8 cellular contexts compared by ENCODE assay signal in the genomic region with DNA sequence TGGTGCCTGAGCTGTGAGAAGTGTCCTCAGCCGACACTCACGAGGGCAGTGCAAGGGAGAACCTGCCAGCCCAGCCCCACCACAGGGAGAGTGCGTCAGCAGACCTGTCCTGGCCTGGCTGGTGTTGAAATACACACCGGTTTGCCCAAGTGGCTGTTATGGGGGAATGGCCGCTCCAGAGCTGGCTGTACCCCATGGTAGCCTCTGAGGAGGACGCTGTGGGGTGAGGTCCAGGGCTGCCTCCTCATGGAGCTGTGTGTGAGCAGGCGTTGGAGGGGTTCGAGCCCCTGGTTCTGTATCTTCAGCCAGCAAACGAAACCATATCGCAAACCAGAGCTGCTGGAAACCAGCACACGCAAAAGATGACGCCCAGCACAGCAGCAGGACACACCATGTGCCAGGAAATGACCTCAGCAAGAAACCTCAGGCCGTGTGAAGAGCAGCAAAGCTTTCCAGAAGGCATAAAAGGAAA. TPM values are rescaled to one million over a fixed set of nuclear protein-coding genes. Genes with fewer than 3 reads are reported as not detected.
A peak's percentile ranks its signal among the peaks of the same experiment; 100 is the strongest.
DNase-seq lines count a peak whose midpoint lies in the region; ATAC-seq lines count a peak whose summit lies in the region.

No MANE protein-coding gene starts in this region.

- H3K4me1 Mint-ChIP-seq in activated naive CD8-positive, alpha-beta T cell treated with anti-CD3 and anti-CD28 coated beads, Interleukin-2, amount 10 ng/mL, durations not matched to agents 7 days and 5 days: peaks cover 11% of the 10 kb centered on the region

- H3F3A ChIP-seq in GM23248 (ENCODE audit: insufficient read depth): peaks cover 12% of the 10 kb centered on the region

- in situ Hi-C loops in GM23248 (cut with MboI): no loop called here

- no peaks in the 10 kb centered on the region for H4K20me1 ChIP-seq in GM23248 (ENCODE audit: insufficient read depth)

- peak overlapping the region; percentile 88 for H3K27ac ChIP-seq in GM23248
- H3K27ac ChIP-seq in skeletal muscle tissue (ENCODE audit: low read depth, low read length): peak overlapping the region; percentile 97

- ATAC-seq in activated naive CD8-positive, alpha-beta T cell treated with anti-CD3 and anti-CD28 coated beads, Interleukin-2, amount 10 ng/mL, durations not matched to agents 7 days and 5 days (ENCODE audit: low read depth): peak; percentile 54
- ATAC-seq in HG03520 (IDR thresholded peaks at IDR 0.05; ENCODE audit: unreplicated experiment): no peak
- no peak for ATAC-seq in HG02852 (IDR thresholded peaks at IDR 0.05; ENCODE audit: unreplicated experiment)

- H3K27me3 ChIP-seq in GM23248 (replicated peaks; ENCODE audit: insufficient read depth): no peaks in the 10 kb centered on the region
- no peaks in the 10 kb centered on the region for H3K27me3 ChIP-seq in skeletal muscle tissue (ENCODE audit: control insufficient read depth in 3 of 3, insufficient read depth in 3 of 3, low read length in 3 of 3)

- no peaks in the 10 kb centered on the region for H3K27me3 Mint-ChIP-seq in activated naive CD8-positive, alpha-beta T cell treated with anti-CD3 and anti-CD28 coated beads, Interleukin-2, amount 10 ng/mL, durations not matched to agents 7 days and 5 days

- H3K9me2 ChIP-seq in GM23248 (ENCODE audit: insufficient read depth): no peaks in the 10 kb centered on the region

- peak overlapping the region; percentile 20 for H3K4me2 ChIP-seq in GM23248 (ENCODE audit: unreplicated experiment)

- 37 to 39% methylated on average over 12 to 13 of the region's 13 CpGs for WGBS in GM23248 (ENCODE audit: low coverage in 1 of 2, low lambda C conversion rate in 2 of 2, missing lambda C conversion rate in 2 of 2), 2 experiments

- peaks cover 3% of the 10 kb centered on the region for H3K36me3 Mint-ChIP-seq in activated naive CD8-positive, alpha-beta T cell treated with anti-CD3 and anti-CD28 coated beads, Interleukin-2, amount 10 ng/mL, durations not matched to agents 7 days and 5 days

- H3K9me3 ChIP-seq in GM23248 (ENCODE audit: low read depth): no peaks in the 10 kb centered on the region
- H3K9me3 ChIP-seq in skeletal muscle tissue (ENCODE audit: control insufficient read depth in 3 of 3, low read length in 3 of 3): no peaks in the 10 kb centered on the region

- peaks cover 12% of the 10 kb centered on the region for H3K4me1 ChIP-seq in GM23248 (ENCODE audit: insufficient read depth)
- peaks cover 49 to 70% (median 67%) of the 10 kb centered on the region in 3 donors for H3K4me1 ChIP-seq in skeletal muscle tissue (ENCODE audit: control insufficient read depth in 3 of 3, insufficient read depth in 3 of 3, low read length in 3 of 3)

- H3K4me3 ChIP-seq in GM23248: no peak overlapping the region
- H3K4me3 ChIP-seq in skeletal muscle tissue (ENCODE audit: low read length in 3 of 3): peak overlapping the region; percentile 57 to 72 (median 62)

- POLR2A ChIA-PET in activated naive CD8-positive, alpha-beta T cell treated with anti-CD3 and anti-CD28 coated beads, Interleukin-2, amount 10 ng/mL, durations not matched to agents 7 days and 5 days (lab: Charles Lee): interaction anchor here (0.6 to 1.6 kb wide), 6 partner anchors 10 to 138 kb away, joined by 3 to 5 read pairs (median 3); a partner anchor contains a TSS

- H3K9ac ChIP-seq in GM23248 (peak overlapping the region; percentile 66), skeletal muscle tissue (ENCODE audit: low read depth in 1 of 3, low read length in 3 of 3) (peak overlapping the region; percentile 73 to 90 (median 80))

- H3K79me2 ChIP-seq in GM23248 (ENCODE audit: insufficient read depth): no peaks in the 10 kb centered on the region

- peak overlapping the region; percentile 78 for H2AFZ ChIP-seq in GM23248

- H3K36me3 ChIP-seq in GM23248 (ENCODE audit: low read depth) (no peaks in the 10 kb centered on the region), skeletal muscle tissue (ENCODE audit: control insufficient read depth in 3 of 3, insufficient read depth in 3 of 3, low read length in 3 of 3) (peaks cover 12 to 16% (median 14%) of the 10 kb centered on the region in 3 donors)

- DNase-seq in GM23248: peak; percentile 90
- DNase-seq in activated naive CD8-positive, alpha-beta T cell treated with anti-CD3 and anti-CD28 coated beads, Interleukin-2, amount 10 ng/mL, durations not matched to agents 7 days and 5 days: no peak
- DNase-seq in glomerular visceral epithelial cell (ENCODE audit: extremely low spot score): peak; percentile 13
- no peak for DNase-seq in NCI-H2029 (lab: John Stamatoyannopoulos, UW)
- no peak for DNase-seq in SW 1271 (lab: John Stamatoyannopoulos, UW)

- peak overlapping the region; percentile 60 for H3K27ac Mint-ChIP-seq in activated naive CD8-positive, alpha-beta T cell treated with anti-CD3 and anti-CD28 coated beads, Interleukin-2, amount 10 ng/mL, durations not matched to agents 7 days and 5 days

- H3K4me3 Mint-ChIP-seq in activated naive CD8-positive, alpha-beta T cell treated with anti-CD3 and anti-CD28 coated beads, Interleukin-2, amount 10 ng/mL, durations not matched to agents 7 days and 5 days: no peak overlapping the region

- H3K9me3 Mint-ChIP-seq in activated naive CD8-positive, alpha-beta T cell treated with anti-CD3 and anti-CD28 coated beads, Interleukin-2, amount 10 ng/mL, durations not matched to agents 7 days and 5 days: no peaks in the 10 kb centered on the region

RNA-seq across cellular contexts. Expression of a gene that starts 9.3 kb away (rescaled TPM):
- 14.9 and 22.8 TPM in 2 replicates for total RNA-seq in GM23248 (2014; rRNA removed; shearing (Covaris generic))
- polyA plus RNA-seq in GM23248 (2016; fragmentation: Nextera tagmentation; extraction: Ambion mirVana): 2.1 and 2.3 TPM in 2 replicates
- total RNA-seq in activated naive CD8-positive, alpha-beta T cell treated with anti-CD3 and anti-CD28 coated beads, Interleukin-2, amount 10 ng/mL, durations not matched to agents 7 days and 5 days: 1 to 10 TPM; 8.8 to 9.4 TPM
- 9.4 TPM for total RNA-seq in skeletal muscle tissue

Comparison
In these comparisons a context has a peak if more than half of its experiments do, and no peak if none do; other contexts are left out.
1. DNase-seq: peak in GM23248 (single experiment) and glomerular visceral epithelial cell (single experiment); none in activated naive CD8-positive, alpha-beta T cell treated with anti-CD3 and anti-CD28 coated beads, Interleukin-2, amount 10 ng/mL, durations not matched to agents 7 days and 5 days (single experiment), NCI-H2029 (single experiment) and SW 1271 (0 of 2).